21 cellular contexts compared by ENCODE assay signal in the genomic region with DNA sequence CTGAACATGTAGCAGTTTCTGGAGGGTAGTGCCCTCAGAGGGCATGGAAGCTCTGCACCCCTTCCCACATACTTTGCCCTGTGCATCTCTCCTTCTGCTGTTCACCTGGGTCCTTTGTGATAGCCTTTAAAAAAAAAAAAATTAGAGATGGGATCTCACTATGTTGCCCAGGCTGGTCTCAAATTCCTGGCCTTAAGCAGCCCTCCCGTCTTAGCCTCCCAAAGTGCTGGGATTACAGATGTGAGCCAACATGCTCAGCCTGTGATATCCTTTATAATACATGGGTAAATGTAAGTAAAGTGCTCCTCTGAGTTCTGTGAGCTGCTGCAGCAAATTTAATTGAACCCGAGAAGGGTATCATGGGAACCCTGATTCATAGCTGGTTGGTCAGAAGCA.
"Had no signal": no experiment of that assay in that cellular context is flagged by ENCODE, and none has a peak within 500 bp of the region (broad histone marks: within the 10 kb centered on the region; RNA-seq: fewer than 3 reads in every experiment).

No MANE protein-coding gene starts in this region.

- H3K9me3 ChIP-seq: SJSA1 had no signal

- DNase-seq: Kasumi-1, MM.1S, NCI-H1092 treated with DMSO at 0.1 percent for 48 hours, NCI-H1436, NCI-H187, NCI-H2029, NCI-H2081 treated with DMSO at 0.1 percent for 48 hours, NCI-H2171, NCI-H226, NCI-H446, NCI-H510A, NCI-H524 treated with DMSO at 0.1 percent for 48 hours, NCI-H69, NCI-H774, Right ventricle myocardium superior, RPMI8226, SIG-M5 had no signal

- H3K9ac ChIP-seq: KMS-11 had no signal

- H3K4me3 ChIP-seq: SJSA1, SK-N-MC had no signal

- H3K4me2 ChIP-seq: KMS-11 had no signal

- H3K27ac ChIP-seq: HL-60, KMS-11, SJSA1, SK-N-MC had no signal

- H3K27me3 ChIP-seq: SJSA1 had no signal
